ENCODE assay signal across 2 cellular contexts in genomic region chr1:41110721-41111120, GRCh38.
TF ChIP-seq lines count a peak whose summit lies in the region.

No MANE protein-coding gene starts in this region.

TF ChIP-seq in HCT116, 20 proteins besides CTCF, POLR2A, EP300 and RAD21:
- TF ChIP-seq EZH2phosphoT487 (IDR thresholded peaks at IDR 0.05; ENCODE audit: borderline replicate concordance) = no peak
- TF ChIP-seq, protein P1, sequence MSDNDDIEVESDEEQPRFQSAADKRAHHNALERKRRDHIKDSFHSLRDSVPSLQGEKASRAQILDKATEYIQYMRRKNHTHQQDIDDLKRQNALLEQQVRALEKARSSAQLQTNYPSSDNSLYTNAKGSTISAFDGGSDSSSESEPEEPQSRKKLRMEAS (IDR thresholded peaks at IDR 0.05) = no peak
- no peak for TF ChIP-seq ZFX (IDR thresholded peaks at IDR 0.05)
- TF ChIP-seq FOSL1 (IDR thresholded peaks at IDR 0.05; ENCODE audit: low read depth) = no peak
TF ChIP-seq in HCT116: peak in this region for 0.

TF ChIP-seq in GM12878, 131 proteins besides CTCF, POLR2A, EP300 and RAD21:
- TF ChIP-seq HDAC2 (IDR thresholded peaks at IDR 0.05) (no peak), EZH2 (IDR thresholded peaks at IDR 0.05; ENCODE audit: borderline replicate concordance, control insufficient read depth, low read depth, low read length) (no peak), POLR2AphosphoS2 (IDR thresholded peaks at IDR 0.05; ENCODE audit: low read depth, low read length) (no peak)
- TF ChIP-seq, protein P2, sequence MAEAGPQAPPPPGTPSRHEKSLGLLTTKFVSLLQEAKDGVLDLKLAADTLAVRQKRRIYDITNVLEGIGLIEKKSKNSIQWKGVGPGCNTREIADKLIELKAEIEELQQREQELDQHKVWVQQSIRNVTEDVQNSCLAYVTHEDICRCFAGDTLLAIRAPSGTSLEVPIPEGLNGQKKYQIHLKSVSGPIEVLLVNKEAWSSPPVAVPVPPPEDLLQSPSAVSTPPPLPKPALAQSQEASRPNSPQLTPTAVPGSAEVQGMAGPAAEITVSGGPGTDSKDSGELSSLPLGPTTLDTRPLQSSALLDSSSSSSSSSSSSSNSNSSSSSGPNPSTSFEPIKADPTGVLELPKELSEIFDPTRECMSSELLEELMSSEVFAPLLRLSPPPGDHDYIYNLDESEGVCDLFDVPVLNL (IDR thresholded peaks at IDR 0.05; ENCODE audit: low read depth, low read length) = no peak
- TF ChIP-seq, protein P3, sequence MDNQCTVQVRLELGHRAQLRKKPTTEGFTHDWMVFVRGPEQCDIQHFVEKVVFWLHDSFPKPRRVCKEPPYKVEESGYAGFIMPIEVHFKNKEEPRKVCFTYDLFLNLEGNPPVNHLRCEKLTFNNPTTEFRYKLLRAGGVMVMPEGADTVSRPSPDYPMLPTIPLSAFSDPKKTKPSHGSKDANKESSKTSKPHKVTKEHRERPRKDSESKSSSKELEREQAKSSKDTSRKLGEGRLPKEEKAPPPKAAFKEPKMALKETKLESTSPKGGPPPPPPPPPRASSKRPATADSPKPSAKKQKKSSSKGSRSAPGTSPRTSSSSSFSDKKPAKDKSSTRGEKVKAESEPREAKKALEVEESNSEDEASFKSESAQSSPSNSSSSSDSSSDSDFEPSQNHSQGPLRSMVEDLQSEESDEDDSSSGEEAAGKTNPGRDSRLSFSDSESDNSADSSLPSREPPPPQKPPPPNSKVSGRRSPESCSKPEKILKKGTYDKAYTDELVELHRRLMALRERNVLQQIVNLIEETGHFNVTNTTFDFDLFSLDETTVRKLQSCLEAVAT (IDR thresholded peaks at IDR 0.05) = no peak
